1 cellular context compared by ENCODE assay signal in genomic region chr11:121437018-121437685, GRCh38.
A peak's percentile ranks its signal among the peaks of the same experiment; 100 is the strongest.
TF ChIP-seq lines count a peak whose summit lies in the region.

No MANE protein-coding gene starts in this region.

TF ChIP-seq in GM12878, 131 proteins besides CTCF, POLR2A, EP300 and RAD21 (continued from another document):
- no peak for TF ChIP-seq SMC3 (IDR thresholded peaks at IDR 0.05; ENCODE audit: borderline replicate concordance, low read length)
- TF ChIP-seq, protein P1, sequence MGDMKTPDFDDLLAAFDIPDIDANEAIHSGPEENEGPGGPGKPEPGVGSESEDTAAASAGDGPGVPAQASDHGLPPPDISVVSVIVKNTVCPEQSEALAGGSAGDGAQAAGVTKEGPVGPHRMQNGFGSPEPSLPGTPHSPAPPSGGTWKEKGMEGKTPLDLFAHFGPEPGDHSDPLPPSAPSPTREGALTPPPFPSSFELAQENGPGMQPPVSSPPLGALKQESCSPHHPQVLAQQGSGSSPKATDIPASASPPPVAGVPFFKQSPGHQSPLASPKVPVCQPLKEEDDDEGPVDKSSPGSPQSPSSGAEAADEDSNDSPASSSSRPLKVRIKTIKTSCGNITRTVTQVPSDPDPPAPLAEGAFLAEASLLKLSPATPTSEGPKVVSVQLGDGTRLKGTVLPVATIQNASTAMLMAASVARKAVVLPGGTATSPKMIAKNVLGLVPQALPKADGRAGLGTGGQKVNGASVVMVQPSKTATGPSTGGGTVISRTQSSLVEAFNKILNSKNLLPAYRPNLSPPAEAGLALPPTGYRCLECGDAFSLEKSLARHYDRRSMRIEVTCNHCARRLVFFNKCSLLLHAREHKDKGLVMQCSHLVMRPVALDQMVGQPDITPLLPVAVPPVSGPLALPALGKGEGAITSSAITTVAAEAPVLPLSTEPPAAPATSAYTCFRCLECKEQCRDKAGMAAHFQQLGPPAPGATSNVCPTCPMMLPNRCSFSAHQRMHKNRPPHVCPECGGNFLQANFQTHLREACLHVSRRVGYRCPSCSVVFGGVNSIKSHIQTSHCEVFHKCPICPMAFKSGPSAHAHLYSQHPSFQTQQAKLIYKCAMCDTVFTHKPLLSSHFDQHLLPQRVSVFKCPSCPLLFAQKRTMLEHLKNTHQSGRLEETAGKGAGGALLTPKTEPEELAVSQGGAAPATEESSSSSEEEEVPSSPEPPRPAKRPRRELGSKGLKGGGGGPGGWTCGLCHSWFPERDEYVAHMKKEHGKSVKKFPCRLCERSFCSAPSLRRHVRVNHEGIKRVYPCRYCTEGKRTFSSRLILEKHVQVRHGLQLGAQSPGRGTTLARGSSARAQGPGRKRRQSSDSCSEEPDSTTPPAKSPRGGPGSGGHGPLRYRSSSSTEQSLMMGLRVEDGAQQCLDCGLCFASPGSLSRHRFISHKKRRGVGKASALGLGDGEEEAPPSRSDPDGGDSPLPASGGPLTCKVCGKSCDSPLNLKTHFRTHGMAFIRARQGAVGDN (IDR thresholded peaks at IDR 0.05): no peak
- TF ChIP-seq, protein P2, sequence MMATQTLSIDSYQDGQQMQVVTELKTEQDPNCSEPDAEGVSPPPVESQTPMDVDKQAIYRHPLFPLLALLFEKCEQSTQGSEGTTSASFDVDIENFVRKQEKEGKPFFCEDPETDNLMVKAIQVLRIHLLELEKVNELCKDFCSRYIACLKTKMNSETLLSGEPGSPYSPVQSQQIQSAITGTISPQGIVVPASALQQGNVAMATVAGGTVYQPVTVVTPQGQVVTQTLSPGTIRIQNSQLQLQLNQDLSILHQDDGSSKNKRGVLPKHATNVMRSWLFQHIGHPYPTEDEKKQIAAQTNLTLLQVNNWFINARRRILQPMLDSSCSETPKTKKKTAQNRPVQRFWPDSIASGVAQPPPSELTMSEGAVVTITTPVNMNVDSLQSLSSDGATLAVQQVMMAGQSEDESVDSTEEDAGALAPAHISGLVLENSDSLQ (IDR thresholded peaks at IDR 0.05): no peak
- TF ChIP-seq NR2C1 (IDR thresholded peaks at IDR 0.05): no peak
- TF ChIP-seq, protein P3, sequence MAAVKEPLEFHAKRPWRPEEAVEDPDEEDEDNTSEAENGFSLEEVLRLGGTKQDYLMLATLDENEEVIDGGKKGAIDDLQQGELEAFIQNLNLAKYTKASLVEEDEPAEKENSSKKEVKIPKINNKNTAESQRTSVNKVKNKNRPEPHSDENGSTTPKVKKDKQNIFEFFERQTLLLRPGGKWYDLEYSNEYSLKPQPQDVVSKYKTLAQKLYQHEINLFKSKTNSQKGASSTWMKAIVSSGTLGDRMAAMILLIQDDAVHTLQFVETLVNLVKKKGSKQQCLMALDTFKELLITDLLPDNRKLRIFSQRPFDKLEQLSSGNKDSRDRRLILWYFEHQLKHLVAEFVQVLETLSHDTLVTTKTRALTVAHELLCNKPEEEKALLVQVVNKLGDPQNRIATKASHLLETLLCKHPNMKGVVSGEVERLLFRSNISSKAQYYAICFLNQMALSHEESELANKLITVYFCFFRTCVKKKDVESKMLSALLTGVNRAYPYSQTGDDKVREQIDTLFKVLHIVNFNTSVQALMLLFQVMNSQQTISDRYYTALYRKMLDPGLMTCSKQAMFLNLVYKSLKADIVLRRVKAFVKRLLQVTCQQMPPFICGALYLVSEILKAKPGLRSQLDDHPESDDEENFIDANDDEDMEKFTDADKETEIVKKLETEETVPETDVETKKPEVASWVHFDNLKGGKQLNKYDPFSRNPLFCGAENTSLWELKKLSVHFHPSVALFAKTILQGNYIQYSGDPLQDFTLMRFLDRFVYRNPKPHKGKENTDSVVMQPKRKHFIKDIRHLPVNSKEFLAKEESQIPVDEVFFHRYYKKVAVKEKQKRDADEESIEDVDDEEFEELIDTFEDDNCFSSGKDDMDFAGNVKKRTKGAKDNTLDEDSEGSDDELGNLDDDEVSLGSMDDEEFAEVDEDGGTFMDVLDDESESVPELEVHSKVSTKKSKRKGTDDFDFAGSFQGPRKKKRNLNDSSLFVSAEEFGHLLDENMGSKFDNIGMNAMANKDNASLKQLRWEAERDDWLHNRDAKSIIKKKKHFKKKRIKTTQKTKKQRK (IDR thresholded peaks at IDR 0.05; ENCODE audit: low read depth, low read length): no peak
- TF ChIP-seq NFIC (IDR thresholded peaks at IDR 0.05; ENCODE audit: low read depth, low read length): peak; percentile 67; the same call in 1 of the 2 replicates
- TF ChIP-seq CREM (IDR thresholded peaks at IDR 0.05; ENCODE audit: low read depth): 0 out of 2 replicates have a peak, but pooled peaks have one; percentile 25
TF ChIP-seq in GM12878: peak in this region for 3.
